In the genomic region with DNA sequence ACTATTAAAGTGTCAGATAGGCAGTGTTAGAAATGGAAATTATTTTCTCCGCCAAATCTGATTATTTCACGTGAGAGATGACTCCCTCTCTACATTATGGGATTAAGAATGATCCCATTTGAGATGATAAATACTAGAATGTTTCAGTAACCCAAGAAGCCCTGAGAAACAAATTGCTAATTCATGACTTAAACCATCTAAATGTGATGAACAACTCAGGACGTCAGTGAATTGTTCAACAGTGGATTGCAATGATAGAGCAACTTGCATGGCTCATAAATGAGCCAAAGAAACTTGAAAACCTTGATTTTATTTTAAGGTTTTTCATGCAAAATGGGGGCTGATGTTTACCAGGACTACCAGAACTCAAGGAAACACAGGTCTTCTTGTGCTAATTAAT, we compare ENCODE assay signal across 27 cellular contexts.
"Had no signal": no experiment of that assay in that cellular context is flagged by ENCODE, and none has a peak within 500 bp of the region (broad histone marks: within the 10 kb centered on the region; RNA-seq: fewer than 3 reads in every experiment).

No MANE protein-coding gene starts in this region.

- H3K9ac ChIP-seq: parathyroid adenoma had no signal

- H3K36me3 Mint-ChIP-seq: activated CD8-positive, alpha-beta memory T cell treated with anti-CD3 and anti-CD28 coated beads, Interleukin-2, amount 10 ng/mL, durations not matched to agents 7 days and 5 days; activated naive CD4-positive, alpha-beta T cell treated with anti-CD3 and anti-CD28 coated beads, Interleukin-2, amount 50 U/mL, for 24 hours; naive thymus-derived CD8-positive, alpha-beta T cell had no signal

- H3K4me1 ChIP-seq: parathyroid adenoma, psoas muscle, uterus had no signal

- H3K4me3 Mint-ChIP-seq: activated CD4-positive, alpha-beta T cell treated with anti-CD3 and anti-CD28 coated beads, Interleukin-2, amount 10 ng/mL, durations not matched to agents 7 days and 5 days; activated CD8-positive, alpha-beta memory T cell treated with anti-CD3 and anti-CD28 coated beads, Interleukin-2, amount 10 ng/mL, durations not matched to agents 7 days and 5 days; activated CD8-positive, alpha-beta T cell treated with anti-CD3 and anti-CD28 coated beads for 36 hours; activated naive CD4-positive, alpha-beta T cell treated with anti-CD3 and anti-CD28 coated beads, Interleukin-2, amount 50 U/mL, for 24 hours; activated naive CD8-positive, alpha-beta T cell treated with anti-CD3 and anti-CD28 coated beads, Interleukin-2, amount 50 U/mL, for 24 hours; central memory CD8-positive, alpha-beta T cell; dendritic cell treated with granulocyte-macrophage colony-stimulating factor and Interleukin-4, amounts not matched to agents 40 ng/mL and 50 ng/mL, for 4 days; endodermal cell; naive thymus-derived CD8-positive, alpha-beta T cell; neural crest cell; T-helper 17 cell had no signal

- H3K27ac Mint-ChIP-seq: activated CD4-positive, alpha-beta T cell treated with anti-CD3 and anti-CD28 coated beads, Interleukin-2, amount 10 ng/mL, durations not matched to agents 7 days and 5 days; activated CD8-positive, alpha-beta memory T cell treated with anti-CD3 and anti-CD28 coated beads, Interleukin-2, amount 10 ng/mL, durations not matched to agents 7 days and 5 days; activated CD8-positive, alpha-beta T cell treated with anti-CD3 and anti-CD28 coated beads for 36 hours; activated naive CD4-positive, alpha-beta T cell treated with anti-CD3 and anti-CD28 coated beads, Interleukin-2, amount 50 U/mL, for 24 hours; activated naive CD8-positive, alpha-beta T cell treated with anti-CD3 and anti-CD28 coated beads, Interleukin-2, amount 50 U/mL, for 24 hours; activated T-helper 2 cell treated with anti-CD3 and anti-CD28 coated beads, Interferon-gamma antibody, Interleukin-2, Interleukin-4, amounts not matched to agents 10 μg/mL and 5 μg/mL and 100 μg/mL, durations not matched to agents 14 hours and 24 hours and 36 hours; dendritic cell treated with granulocyte-macrophage colony-stimulating factor and Interleukin-4, amounts not matched to agents 40 ng/mL and 50 ng/mL, for 4 days; endodermal cell; naive thymus-derived CD8-positive, alpha-beta T cell; T-helper 17 cell had no signal

- H3K27me3 Mint-ChIP-seq: activated CD4-positive, alpha-beta T cell treated with anti-CD3 and anti-CD28 coated beads, Interleukin-2, amount 10 ng/mL, durations not matched to agents 7 days and 5 days; activated CD8-positive, alpha-beta memory T cell treated with anti-CD3 and anti-CD28 coated beads, Interleukin-2, amount 10 ng/mL, durations not matched to agents 7 days and 5 days; activated CD8-positive, alpha-beta T cell treated with anti-CD3 and anti-CD28 coated beads for 36 hours; activated naive CD4-positive, alpha-beta T cell treated with anti-CD3 and anti-CD28 coated beads, Interleukin-2, amount 50 U/mL, for 24 hours; activated naive CD8-positive, alpha-beta T cell treated with anti-CD3 and anti-CD28 coated beads, Interleukin-2, amount 50 U/mL, for 24 hours; central memory CD8-positive, alpha-beta T cell; dendritic cell treated with granulocyte-macrophage colony-stimulating factor and Interleukin-4, amounts not matched to agents 40 ng/mL and 50 ng/mL, for 4 days; naive thymus-derived CD8-positive, alpha-beta T cell; T-helper 17 cell had no signal

- H3K4me1 Mint-ChIP-seq: activated CD4-positive, alpha-beta T cell treated with anti-CD3 and anti-CD28 coated beads, Interleukin-2, amount 10 ng/mL, durations not matched to agents 7 days and 5 days; activated naive CD4-positive, alpha-beta T cell treated with anti-CD3 and anti-CD28 coated beads, Interleukin-2, amount 50 U/mL, for 24 hours; central memory CD8-positive, alpha-beta T cell; T-helper 17 cell had no signal

- H3K4me3 ChIP-seq: psoas muscle, testis, uterus had no signal

- DNase-seq: activated CD4-positive, alpha-beta T cell treated with anti-CD3 and anti-CD28 coated beads, Interleukin-2, amount 10 ng/mL, durations not matched to agents 7 days and 5 days; activated CD4-positive, CD25-positive, alpha-beta regulatory T cell treated with anti-CD3 and anti-CD28 coated beads, Interleukin-2, amount 50 U/mL, for 72 hours; activated CD8-positive, alpha-beta memory T cell treated with anti-CD3 and anti-CD28 coated beads, Interleukin-2, amount 10 ng/mL, durations not matched to agents 7 days and 5 days; activated CD8-positive, alpha-beta T cell treated with anti-CD3 and anti-CD28 coated beads for 36 hours; activated naive CD8-positive, alpha-beta T cell treated with anti-CD3 and anti-CD28 coated beads, Interleukin-2, amount 50 U/mL, for 24 hours; activated T-cell treated with anti-CD3 and anti-CD28 coated beads, Interleukin-2, amount 50 U/mL, for 48 hours; endodermal cell; foreskin melanocyte; islet precursor cell; mammary epithelial cell; midbrain; naive thymus-derived CD8-positive, alpha-beta T cell; nucleus accumbens; psoas muscle; stimulated activated CD4-positive, alpha-beta T cell treated with anti-CD3 and anti-CD28 coated beads, Interleukin-2, amount 100 ng/mL, for 48 hours; stimulated activated naive CD8-positive, alpha-beta T cell treated with anti-CD3 and anti-CD28 coated beads, Interleukin-15, Interleukin-2, amounts not matched to agents 100 U/mL and 50 U/mL, for 24 hours; T-helper 17 cell; T1000; testis; trophoblast cell; uterus had no signal

- H3K9me3 ChIP-seq: psoas muscle, testis, uterus had no signal

- H3K79me2 ChIP-seq: parathyroid adenoma had no signal

- H2AFZ ChIP-seq: parathyroid adenoma had no signal

- H3K9me3 Mint-ChIP-seq: activated CD8-positive, alpha-beta T cell treated with anti-CD3 and anti-CD28 coated beads for 36 hours; activated T-helper 2 cell treated with anti-CD3 and anti-CD28 coated beads, Interferon-gamma antibody, Interleukin-2, Interleukin-4, amounts not matched to agents 10 μg/mL and 5 μg/mL and 100 μg/mL, durations not matched to agents 14 hours and 24 hours and 36 hours; dendritic cell treated with granulocyte-macrophage colony-stimulating factor and Interleukin-4, amounts not matched to agents 40 ng/mL and 50 ng/mL, for 4 days; endodermal cell; neural crest cell had no signal

- H3K27me3 ChIP-seq: testis, uterus had no signal

- H3K36me3 ChIP-seq: uterus had no signal

- H3K27ac ChIP-seq: parathyroid adenoma, psoas muscle, testis, uterus had no signal
